9 cellular contexts compared by ENCODE assay signal in genomic region chr2:185979546-185980071, GRCh38.
DNase-seq lines count a peak whose midpoint lies in the region; ATAC-seq and TF ChIP-seq lines count a peak whose summit lies in the region.
"Had no signal": no experiment of that assay in that cellular context is flagged by ENCODE, and none has a peak within 500 bp of the region (broad histone marks: within the 10 kb centered on the region; RNA-seq: fewer than 3 reads in every experiment).

No MANE protein-coding gene starts in this region.

- H3K27ac Mint-ChIP-seq in activated naive CD8-positive, alpha-beta T cell treated with anti-CD3 and anti-CD28 coated beads, Interleukin-2, amount 50 U/mL, for 24 hours = no peak overlapping the region
- H3K27ac Mint-ChIP-seq in activated naive CD8-positive, alpha-beta T cell treated with anti-CD3 and anti-CD28 coated beads for 36 hours = no peak overlapping the region
- H3K27ac Mint-ChIP-seq in stimulated activated effector memory CD8-positive, alpha-beta T cell treated with anti-CD3 and anti-CD28 coated beads, Interleukin-12 subunit alpha, Interleukin-12 subunit beta, amount 100 ng/mL, for 72 hours = no peak overlapping the region

- no peak overlapping the region for H3K27ac ChIP-seq in thyroid gland
- H3K27ac ChIP-seq: BLaER1 had no signal

- 70 to 91% methylated on average over 2 of the region's 2 CpGs for WGBS in thyroid gland, 2 donors

- no peak for TF ChIP-seq POLR2A in thyroid gland (IDR thresholded peaks at IDR 0.05)

- no peaks in the 10 kb centered on the region for H3K4me1 ChIP-seq in thyroid gland
- H3K4me1 ChIP-seq: BLaER1 had no signal

- H3K4me3 Mint-ChIP-seq in activated naive CD8-positive, alpha-beta T cell treated with anti-CD3 and anti-CD28 coated beads, Interleukin-2, amount 50 U/mL, for 24 hours = no peak overlapping the region
- H3K4me3 Mint-ChIP-seq in activated naive CD8-positive, alpha-beta T cell treated with anti-CD3 and anti-CD28 coated beads for 36 hours = no peak overlapping the region
- H3K4me3 Mint-ChIP-seq in stimulated activated effector memory CD8-positive, alpha-beta T cell treated with anti-CD3 and anti-CD28 coated beads, Interleukin-12 subunit alpha, Interleukin-12 subunit beta, amount 100 ng/mL, for 72 hours = no peak overlapping the region

- no peaks in the 10 kb centered on the region for H3K27me3 Mint-ChIP-seq in activated naive CD8-positive, alpha-beta T cell treated with anti-CD3 and anti-CD28 coated beads, Interleukin-2, amount 50 U/mL, for 24 hours
- H3K27me3 Mint-ChIP-seq in activated naive CD8-positive, alpha-beta T cell treated with anti-CD3 and anti-CD28 coated beads for 36 hours = no peaks in the 10 kb centered on the region

- H3K4me1 Mint-ChIP-seq in activated naive CD8-positive, alpha-beta T cell treated with anti-CD3 and anti-CD28 coated beads, Interleukin-2, amount 50 U/mL, for 24 hours = no peaks in the 10 kb centered on the region
- no peaks in the 10 kb centered on the region for H3K4me1 Mint-ChIP-seq in activated naive CD8-positive, alpha-beta T cell treated with anti-CD3 and anti-CD28 coated beads for 36 hours
- no peaks in the 10 kb centered on the region for H3K4me1 Mint-ChIP-seq in stimulated activated effector memory CD8-positive, alpha-beta T cell treated with anti-CD3 and anti-CD28 coated beads, Interleukin-12 subunit alpha, Interleukin-12 subunit beta, amount 100 ng/mL, for 72 hours

- H3K4me3 ChIP-seq in astrocyte of the spinal cord (ENCODE audit: low read depth, low read length) (no peak overlapping the region), thyroid gland (replicated peaks in 1 of 3) (no peak overlapping the region)
- H3K4me3 ChIP-seq: BLaER1 had no signal

- in situ Hi-C loops in astrocyte of the spinal cord (cut with HindIII; ENCODE audit: low sequenced_read_pairs) = no loop called here

- H3K9me3 Mint-ChIP-seq in activated naive CD8-positive, alpha-beta T cell treated with anti-CD3 and anti-CD28 coated beads, Interleukin-2, amount 50 U/mL, for 24 hours = no peaks in the 10 kb centered on the region
- peaks cover 4% of the 10 kb centered on the region for H3K9me3 Mint-ChIP-seq in activated naive CD8-positive, alpha-beta T cell treated with anti-CD3 and anti-CD28 coated beads for 36 hours
- H3K9me3 Mint-ChIP-seq in stimulated activated effector memory CD8-positive, alpha-beta T cell treated with anti-CD3 and anti-CD28 coated beads, Interleukin-12 subunit alpha, Interleukin-12 subunit beta, amount 100 ng/mL, for 72 hours = peaks cover 3% of the 10 kb centered on the region

- H3K9me3 ChIP-seq in thyroid gland = no peaks in the 10 kb centered on the region

- H3K36me3 Mint-ChIP-seq in activated naive CD8-positive, alpha-beta T cell treated with anti-CD3 and anti-CD28 coated beads, Interleukin-2, amount 50 U/mL, for 24 hours (ENCODE audit: low read depth) = no peaks in the 10 kb centered on the region
- H3K36me3 Mint-ChIP-seq in activated naive CD8-positive, alpha-beta T cell treated with anti-CD3 and anti-CD28 coated beads for 36 hours = peaks cover 2% of the 10 kb centered on the region
- H3K36me3 Mint-ChIP-seq in stimulated activated effector memory CD8-positive, alpha-beta T cell treated with anti-CD3 and anti-CD28 coated beads, Interleukin-12 subunit alpha, Interleukin-12 subunit beta, amount 100 ng/mL, for 72 hours = no peaks in the 10 kb centered on the region

- peak; percentile 84 for ATAC-seq in activated naive CD8-positive, alpha-beta T cell treated with anti-CD3 and anti-CD28 coated beads, Interleukin-2, amount 50 U/mL, for 24 hours
- ATAC-seq in stimulated activated effector memory CD8-positive, alpha-beta T cell treated with anti-CD3 and anti-CD28 coated beads, Interleukin-12 subunit alpha, Interleukin-12 subunit beta, amount 100 ng/mL, for 72 hours = peak; percentile 78

- TF ChIP-seq CTCF in astrocyte of the spinal cord (IDR thresholded peaks at IDR 0.05; ENCODE audit: low read depth, low read length) = no peak
- no peak for TF ChIP-seq CTCF in thyroid gland (IDR thresholded peaks at IDR 0.05)

- no peaks in the 10 kb centered on the region for H3K27me3 ChIP-seq in thyroid gland
- H3K27me3 ChIP-seq: BLaER1 had no signal

- H3K36me3 ChIP-seq in thyroid gland = no peaks in the 10 kb centered on the region

- intact Hi-C loops in thyroid gland (cut with DNase I) = no loop called here

- no peak for DNase-seq in activated naive CD8-positive, alpha-beta T cell treated with anti-CD3 and anti-CD28 coated beads, Interleukin-2, amount 50 U/mL, for 24 hours
- no peak for DNase-seq in activated naive CD8-positive, alpha-beta T cell treated with anti-CD3 and anti-CD28 coated beads for 36 hours
- peak; percentile 27 for DNase-seq in LoVo (ENCODE audit: low spot score)
- peak; percentile 15 for DNase-seq in astrocyte of the spinal cord (ENCODE audit: low read depth, low spot score)
- DNase-seq in stimulated activated effector memory CD8-positive, alpha-beta T cell treated with anti-CD3 and anti-CD28 coated beads, Interleukin-12 subunit alpha, Interleukin-12 subunit beta, amount 100 ng/mL, for 72 hours (ENCODE audit: low spot score in 2 of 2) = no peak
- DNase-seq in activated effector memory CD4-positive, alpha-beta T cell treated with Interleukin-2 at 50 U/mL for 16 hours = no peak
- DNase-seq in thyroid gland = no peak
- no peak for DNase-seq in activated gamma-delta T cell (lab: John Stamatoyannopoulos, UW)

Comparison
In these comparisons a context has a peak if more than half of its experiments do, and no peak if none do; other contexts are left out.
1. DNase-seq: peak in LoVo (single experiment) and astrocyte of the spinal cord (single experiment); none in activated naive CD8-positive, alpha-beta T cell treated with anti-CD3 and anti-CD28 coated beads, Interleukin-2, amount 50 U/mL, for 24 hours (single experiment), activated naive CD8-positive, alpha-beta T cell treated with anti-CD3 and anti-CD28 coated beads for 36 hours (single experiment), stimulated activated effector memory CD8-positive, alpha-beta T cell treated with anti-CD3 and anti-CD28 coated beads, Interleukin-12 subunit alpha, Interleukin-12 subunit beta, amount 100 ng/mL, for 72 hours (0 of 2), activated effector memory CD4-positive, alpha-beta T cell treated with Interleukin-2 at 50 U/mL for 16 hours (single experiment), thyroid gland (0 of 2) and activated gamma-delta T cell (single experiment).